9 cellular contexts compared by ENCODE assay signal in genomic region chr7:134527979-134528371, GRCh38. TPM values are rescaled to one million over a fixed set of nuclear protein-coding genes. Genes with fewer than 3 reads are reported as not detected.
DNase-seq lines count a peak whose midpoint lies in the region; ATAC-seq and TF ChIP-seq lines count a peak whose summit lies in the region.
"Had no signal": no experiment of that assay in that cellular context is flagged by ENCODE, and none has a peak within 500 bp of the region (broad histone marks: within the 10 kb centered on the region; RNA-seq: fewer than 3 reads in every experiment).

No MANE protein-coding gene starts in this region.

- H3K27me3 Mint-ChIP-seq in activated CD4-positive, alpha-beta T cell treated with anti-CD3 and anti-CD28 coated beads, Interleukin-2, amount 10 ng/mL, durations not matched to agents 24 days and 14 days: peaks cover 12% of the 10 kb centered on the region

- no peak overlapping the region for H3K27ac Mint-ChIP-seq in activated CD4-positive, alpha-beta T cell treated with anti-CD3 and anti-CD28 coated beads, Interleukin-2, amount 10 ng/mL, durations not matched to agents 24 days and 14 days

- peak overlapping the region in 1 of 4 experiments; percentile 36 for H3K4me3 ChIP-seq in fibroblast of lung (replicated peaks in 1 of 4; ENCODE audit: control extremely low read depth in 1 of 4, insufficient read depth in 1 of 4, low read depth in 3 of 4, low read length in 4 of 4)

- no peaks in the 10 kb centered on the region for H3K4me1 Mint-ChIP-seq in activated CD4-positive, alpha-beta T cell treated with anti-CD3 and anti-CD28 coated beads, Interleukin-2, amount 10 ng/mL, durations not matched to agents 24 days and 14 days

- TF ChIP-seq CTCF in fibroblast of lung (conservative IDR thresholded peaks at IDR 0.05 in 1 of 2, IDR thresholded peaks at IDR 0.05 in 1 of 2; ENCODE audit: low read depth in 1 of 2, low read length in 2 of 2): no peak

- H3K4me3 Mint-ChIP-seq in activated CD4-positive, alpha-beta T cell treated with anti-CD3 and anti-CD28 coated beads, Interleukin-2, amount 10 ng/mL, durations not matched to agents 24 days and 14 days: no peak overlapping the region

- H4K20me1 ChIP-seq in fibroblast of lung (ENCODE audit: control insufficient read depth, extremely low read depth, insufficient read depth, low read length): no peaks in the 10 kb centered on the region

- H3K9ac ChIP-seq in fibroblast of lung (ENCODE audit: insufficient read depth, low read length): no peak overlapping the region

- H2AFZ ChIP-seq in fibroblast of lung (ENCODE audit: low read length): no peak overlapping the region

- H3K4me2 ChIP-seq in fibroblast of lung (ENCODE audit: extremely low read depth, insufficient read depth, low read length): peak overlapping the region; percentile 51

- no peaks in the 10 kb centered on the region for H3K4me1 ChIP-seq in fibroblast of lung (ENCODE audit: control insufficient read depth, extremely low read depth, insufficient read depth, low read length)

- H3K27me3 ChIP-seq in fibroblast of lung (ENCODE audit: control insufficient read depth, insufficient read depth, low read length): peaks cover 5% of the 10 kb centered on the region

- H3K9me3 ChIP-seq in fibroblast of lung (ENCODE audit: control insufficient read depth, insufficient read depth, low read depth, low read length): no peaks in the 10 kb centered on the region

- ATAC-seq in sciatic nerve (peak; percentile 80), GM21390 (IDR thresholded peaks at IDR 0.05; ENCODE audit: unreplicated experiment) (no peak)

- H3K36me3 ChIP-seq in fibroblast of lung (ENCODE audit: control insufficient read depth, insufficient read depth, low read length): no peaks in the 10 kb centered on the region

- H3K9me3 Mint-ChIP-seq in activated CD4-positive, alpha-beta T cell treated with anti-CD3 and anti-CD28 coated beads, Interleukin-2, amount 10 ng/mL, durations not matched to agents 24 days and 14 days: no peaks in the 10 kb centered on the region

- H3K27ac ChIP-seq in fibroblast of lung (ENCODE audit: insufficient read depth, low read length): no peak overlapping the region

- intact Hi-C loops in sciatic nerve (cut with DNase I): no loop called here
- intact Hi-C loops in activated CD4-positive, alpha-beta T cell treated with anti-CD3 and anti-CD28 coated beads, Interleukin-2, amount 10 ng/mL, durations not matched to agents 24 days and 14 days (cut with micrococcal nuclease): no loop called here

- H3K79me2 ChIP-seq in fibroblast of lung (ENCODE audit: control insufficient read depth, insufficient read depth, low read length): no peaks in the 10 kb centered on the region

- no peaks in the 10 kb centered on the region for H3K36me3 Mint-ChIP-seq in activated CD4-positive, alpha-beta T cell treated with anti-CD3 and anti-CD28 coated beads, Interleukin-2, amount 10 ng/mL, durations not matched to agents 24 days and 14 days (ENCODE audit: low read depth)

- DNase-seq in EH (ENCODE audit: low read depth) (peak; percentile 79), NCI-H82 (lab: John Stamatoyannopoulos, UW) (peak; percentile 92), fibroblast of lung (ENCODE audit: low read depth in 2 of 2) (peak; percentile 81), sciatic nerve (ENCODE audit: low spot score) (no peak), ecto neural progenitor cell (ENCODE audit: low spot score) (no peak)
- DNase-seq in stimulated activated CD4-positive, alpha-beta T cell treated with anti-CD3 and anti-CD28 coated beads, Interleukin-4, amount 100 ng/mL, for 24 hours: no peak
- DNase-seq in activated CD4-positive, alpha-beta T cell treated with anti-CD3 and anti-CD28 coated beads, Interleukin-2, amount 10 ng/mL, durations not matched to agents 24 days and 14 days: no peak
- DNase-seq: stimulated activated CD4-positive, alpha-beta T cell treated with anti-CD3 and anti-CD28 coated beads, Interleukin-12 subunit alpha, Interleukin-12 subunit beta, amount 100 ng/mL, for 4 hours had no signal

RNA-seq across cellular contexts. Expression of gene AKR1B10, which starts 0.6 kb away (rescaled TPM):
- total RNA-seq in fibroblast of lung (0.51 and 0.83 TPM in 2 replicates), sciatic nerve (4.5 TPM)
- 0.87 TPM in 2 replicates for polyA plus RNA-seq in fibroblast of lung
- polyA plus RNA-seq in fibroblast of lung (2012): 0.50 and 0.59 TPM in 2 replicates
- polyA minus RNA-seq in fibroblast of lung (ENCODE audit: low replicate concordance): 1.9 TPM in 1 of 2 replicates, not detected in the other
- total RNA-seq in activated CD4-positive, alpha-beta T cell treated with anti-CD3 and anti-CD28 coated beads, Interleukin-2, amount 10 ng/mL, durations not matched to agents 24 days and 14 days: not detected in 2 replicates

RNA-seq across cellular contexts. Expression of gene AKR1B15, which starts 20.9 kb away (rescaled TPM):
- total RNA-seq in fibroblast of lung (not detected in 2 replicates), sciatic nerve (1.3 TPM)
- not detected in 2 replicates for polyA plus RNA-seq in fibroblast of lung
- not detected in 2 replicates for polyA plus RNA-seq in fibroblast of lung (2012)
- polyA minus RNA-seq in fibroblast of lung (ENCODE audit: low replicate concordance): not detected in 2 replicates
- total RNA-seq in activated CD4-positive, alpha-beta T cell treated with anti-CD3 and anti-CD28 coated beads, Interleukin-2, amount 10 ng/mL, durations not matched to agents 24 days and 14 days: not detected in 2 replicates

Comparison
In these comparisons a context has a peak if more than half of its experiments do, and no peak if none do; other contexts are left out.
1. DNase-seq: peak in EH (single experiment), NCI-H82 (single experiment) and fibroblast of lung (2 of 2); none in sciatic nerve (single experiment), ecto neural progenitor cell (single experiment), stimulated activated CD4-positive, alpha-beta T cell treated with anti-CD3 and anti-CD28 coated beads, Interleukin-4, amount 100 ng/mL, for 24 hours (single experiment) and activated CD4-positive, alpha-beta T cell treated with anti-CD3 and anti-CD28 coated beads, Interleukin-2, amount 10 ng/mL, durations not matched to agents 24 days and 14 days (single experiment).